26 cellular contexts compared by ENCODE assay signal in genomic region chr16:1433263-1433560, GRCh38. TPM values are rescaled to one million over a fixed set of nuclear protein-coding genes. Genes with fewer than 3 reads are reported as not detected.
DNase-seq lines count a peak whose midpoint lies in the region; FAIRE-seq and TF ChIP-seq lines count a peak whose summit lies in the region.
"Had no signal": no experiment of that assay in that cellular context is flagged by ENCODE, and none has a peak within 500 bp of the region (broad histone marks: within the 10 kb centered on the region; RNA-seq: fewer than 3 reads in every experiment).

No MANE protein-coding gene starts in this region.

- no peak for TF ChIP-seq POLR2A in H1 (IDR thresholded peaks at IDR 0.05; ENCODE audit: control extremely low read depth in 1 of 2, low read depth in 2 of 2, low read length in 2 of 2)

- H2AFZ ChIP-seq in H1 (ENCODE audit: low read length) (no peak overlapping the region), neuronal stem cell (ENCODE audit: low read length) (peak overlapping the region; percentile 80)
- H2AFZ ChIP-seq: PC-9 had no signal

- POLR2A ChIA-PET in H1 (lab: Charles Lee; ENCODE audit: partially characterized antibody) = interaction anchor here (1.1 to 2.4 kb wide), 6 partner anchors 10 to 84 kb away, joined by 3 to 10 read pairs (median 3); partner anchors contain the start of genes UNKL and UQCC4

- no peak for TF ChIP-seq RAD21 in H1 (IDR thresholded peaks at IDR 0.05 in 1 of 2, conservative IDR thresholded peaks at IDR 0.05 in 1 of 2; ENCODE audit: low read depth in 2 of 2, low read length in 2 of 2)

- H3K4me1 ChIP-seq in left ventricle myocardium inferior (peaks cover 11% of the 10 kb centered on the region), right atrium auricular region (peaks cover 0 to 6% of the 10 kb centered on the region in 2 donors), H1 (replicated peaks in 1 of 4; ENCODE audit: control insufficient read depth in 3 of 4, insufficient read depth in 4 of 4, low read length in 3 of 4) (no peaks in the 10 kb centered on the region; a peak in 2 of 7 replicates), neuronal stem cell (ENCODE audit: control insufficient read depth in 2 of 2, insufficient read depth in 1 of 2, low read depth in 1 of 2, low read length in 2 of 2) (peaks cover 0 to 26% of the 10 kb centered on the region in 2 donors)
- H3K4me1 ChIP-seq in effector memory CD4-positive, alpha-beta T cell (ENCODE audit: control insufficient read depth, insufficient read depth, low read length, poor library complexity, severe bottlenecking) = no peaks in the 10 kb centered on the region
- H3K4me1 ChIP-seq: SJSA1 had no signal

- H3K27me3 Mint-ChIP-seq in osteocyte (ENCODE audit: unreplicated experiment) = no peaks in the 10 kb centered on the region
- H3K27me3 Mint-ChIP-seq: CD8-positive, alpha-beta memory T cell had no signal

- H3K9ac ChIP-seq in H1 (replicated peaks in 1 of 4; ENCODE audit: extremely low read depth in 1 of 4, low read depth in 3 of 4, low read length in 3 of 4) (no peak overlapping the region), neuronal stem cell (ENCODE audit: low read depth, low read length, poor library complexity) (peak overlapping the region; percentile 70)
- H3K9ac ChIP-seq: KMS-11 had no signal

- H2BK5ac ChIP-seq in H1 (ENCODE audit: low read depth, low read length) = no peak overlapping the region
- peak overlapping the region; percentile 53 for H2BK5ac ChIP-seq in neuronal stem cell (ENCODE audit: low read length)

- H2AK5ac ChIP-seq in H1 (ENCODE audit: low read depth, low read length) = no peak overlapping the region
- H2AK5ac ChIP-seq in neuronal stem cell (ENCODE audit: low read depth, low read length) = peak overlapping the region; percentile 83

- H2BK15ac ChIP-seq in H1 (ENCODE audit: low read length) (no peak overlapping the region), neuronal stem cell (ENCODE audit: low read length) (peak overlapping the region; percentile 26)

- no peak overlapping the region for H4K5ac ChIP-seq in H1 (ENCODE audit: insufficient read length, low read depth, low read length)

- H3K27me3 ChIP-seq in left ventricle myocardium inferior (ENCODE audit: low read depth) = no peaks in the 10 kb centered on the region
- H3K27me3 ChIP-seq in right atrium auricular region = no peaks in the 10 kb centered on the region
- no peaks in the 10 kb centered on the region for H3K27me3 ChIP-seq in H1 (replicated peaks in 1 of 4; ENCODE audit: control insufficient read depth in 3 of 4, extremely low read depth in 1 of 4, insufficient read depth in 3 of 4, low read length in 3 of 4)
- no peaks in the 10 kb centered on the region for H3K27me3 ChIP-seq in neuronal stem cell (ENCODE audit: control insufficient read depth in 3 of 3, insufficient read depth in 3 of 3, low read depth in 1 of 3, low read length in 3 of 3)
- H3K27me3 ChIP-seq in effector memory CD4-positive, alpha-beta T cell (replicated peaks; ENCODE audit: control insufficient read depth, insufficient read depth, low read length, poor library complexity, severe bottlenecking) = no peaks in the 10 kb centered on the region

- no peak for FAIRE-seq in H1 (lab: Jason Lieb, UNC)
- FAIRE-seq: A204.1, GM19239 had no signal

- peak overlapping the region; percentile 75 for H3K27ac ChIP-seq in left ventricle myocardium inferior (replicated peaks)
- H3K27ac ChIP-seq in right atrium auricular region = no peak overlapping the region
- no peak overlapping the region for H3K27ac ChIP-seq in H1 (ENCODE audit: low read depth, low read length)
- H3K27ac ChIP-seq in neuronal stem cell (replicated peaks; ENCODE audit: low read length) = no peak overlapping the region
- H3K27ac ChIP-seq in effector memory CD4-positive, alpha-beta T cell (ENCODE audit: insufficient read depth, low read length, poor library complexity, severe bottlenecking) = no peak overlapping the region
- H3K27ac ChIP-seq: C4-2B, KMS-11, PC-9, SJSA1 had no signal

- no peak overlapping the region for H3K14ac ChIP-seq in H1 (ENCODE audit: insufficient read length)
- H3K14ac ChIP-seq in neuronal stem cell (ENCODE audit: low read length) = no peak overlapping the region

- TF ChIP-seq CTCF in left ventricle myocardium inferior (IDR thresholded peaks at IDR 0.05; ENCODE audit: borderline replicate concordance) = no peak
- no peak for TF ChIP-seq CTCF in right atrium auricular region (IDR thresholded peaks at IDR 0.05)
- TF ChIP-seq CTCF in H1 (IDR thresholded peaks at IDR 0.05; ENCODE audit: control extremely low read depth in 1 of 3, insufficient read depth in 1 of 3, low read depth in 1 of 3, low read length in 3 of 3) = no peak
- no peak for TF ChIP-seq CTCF in osteocyte (IDR thresholded peaks at IDR 0.05)

- H3K4me1 Mint-ChIP-seq in osteocyte (ENCODE audit: unreplicated experiment) = no peaks in the 10 kb centered on the region

- no peaks in the 10 kb centered on the region for H3K36me3 Mint-ChIP-seq in osteocyte (ENCODE audit: unreplicated experiment)
- H3K36me3 Mint-ChIP-seq: CD8-positive, alpha-beta memory T cell had no signal

- no peaks in the 10 kb centered on the region for H3K23me2 ChIP-seq in H1 (ENCODE audit: low read depth, low read length)

- H3K9me3 Mint-ChIP-seq in osteocyte (ENCODE audit: unreplicated experiment) = no peaks in the 10 kb centered on the region
- H3K9me3 Mint-ChIP-seq: CD8-positive, alpha-beta memory T cell had no signal

- H4K8ac ChIP-seq in H1 (ENCODE audit: extremely low read depth, insufficient read depth, low read length) = peak overlapping the region; percentile 68
- H4K8ac ChIP-seq in neuronal stem cell (ENCODE audit: low read depth, low read length) = peak overlapping the region; percentile 65

- H3K36me3 ChIP-seq in left ventricle myocardium inferior (no peaks in the 10 kb centered on the region), right atrium auricular region (no peaks in the 10 kb centered on the region), H1 (ENCODE audit: control insufficient read depth in 2 of 4, insufficient read depth in 4 of 4, low read length in 3 of 4) (no peaks in the 10 kb centered on the region), neuronal stem cell (replicated peaks in 1 of 2; ENCODE audit: control insufficient read depth in 2 of 2, insufficient read depth in 2 of 2, low read length in 2 of 2) (no peaks in the 10 kb centered on the region)
- no peaks in the 10 kb centered on the region for H3K36me3 ChIP-seq in effector memory CD4-positive, alpha-beta T cell (ENCODE audit: control insufficient read depth, insufficient read depth, low read length)
- H3K36me3 ChIP-seq: SJSA1 had no signal

- H4K20me1 ChIP-seq in H1 (replicated peaks in 1 of 2; ENCODE audit: control insufficient read depth in 1 of 2, insufficient read depth in 2 of 2, low read length in 2 of 2) = no peaks in the 10 kb centered on the region

- no peak overlapping the region for H2BK20ac ChIP-seq in H1 (ENCODE audit: low read length)

- H3K23ac ChIP-seq in H1 (ENCODE audit: insufficient read length) = no peak overlapping the region
- H3K23ac ChIP-seq in neuronal stem cell (ENCODE audit: low read depth, low read length, poor library complexity) = peak overlapping the region; percentile 20

- H2BK12ac ChIP-seq in H1 (ENCODE audit: low read depth, low read length) (no peak overlapping the region), neuronal stem cell (ENCODE audit: low read length) (peak overlapping the region; percentile 41)

- no peak overlapping the region for H3K27ac Mint-ChIP-seq in osteocyte (ENCODE audit: unreplicated experiment)
- H3K27ac Mint-ChIP-seq: CD8-positive, alpha-beta memory T cell had no signal

- H3K79me2 ChIP-seq in H1 (ENCODE audit: control insufficient read depth in 1 of 2, insufficient read depth in 2 of 2, low read length in 2 of 2) = no peaks in the 10 kb centered on the region

- CTCF ChIA-PET in H1 (lab: Charles Lee; ENCODE audit: partially characterized antibody) = interaction anchor here (0.6 to 1.7 kb wide), 6 partner anchors 8 to 111 kb away, joined by 3 to 8 read pairs (median 3); no protein-coding TSS in a partner anchor

- H3K79me1 ChIP-seq in H1 (ENCODE audit: low read depth, low read length) (no peaks in the 10 kb centered on the region), neuronal stem cell (ENCODE audit: low read depth, low read length) (peaks cover 3% of the 10 kb centered on the region)

- no peak overlapping the region for H2BK120ac ChIP-seq in H1 (replicated peaks; ENCODE audit: low read depth, low read length)
- no peak overlapping the region for H2BK120ac ChIP-seq in neuronal stem cell (ENCODE audit: low read depth, low read length)

- no peak overlapping the region for H3K18ac ChIP-seq in H1 (ENCODE audit: extremely low read depth, low read length)
- peak overlapping the region; percentile 28 for H3K18ac ChIP-seq in neuronal stem cell (ENCODE audit: low read length)

- H3K4me2 ChIP-seq in H1 (ENCODE audit: insufficient read depth in 1 of 2, low read depth in 2 of 2, low read length in 2 of 2) (no peak overlapping the region), neuronal stem cell (ENCODE audit: insufficient read depth, low read length, poor library complexity, severe bottlenecking) (no peak overlapping the region)
- H3K4me2 ChIP-seq: KMS-11, PC-9 had no signal

- H3K56ac ChIP-seq in H1 (replicated peaks; ENCODE audit: insufficient read length, low read depth, low read length) = peak overlapping the region; percentile 30

- H3K4me3 Mint-ChIP-seq in osteocyte (ENCODE audit: unreplicated experiment) = no peak overlapping the region

- intact Hi-C loops in left ventricle myocardium inferior (cut with micrococcal nuclease) = no loop called here

- H3K9me3 ChIP-seq in left ventricle myocardium inferior (replicated peaks) (no peaks in the 10 kb centered on the region), right atrium auricular region (no peaks in the 10 kb centered on the region), H1 (ENCODE audit: insufficient read depth in 2 of 2, low read depth in 1 of 2, low read length in 1 of 2) (no peaks in the 10 kb centered on the region), neuronal stem cell (replicated peaks in 1 of 2; ENCODE audit: control insufficient read depth in 2 of 2, insufficient read depth in 1 of 2, low read depth in 1 of 2, low read length in 2 of 2) (no peaks in the 10 kb centered on the region)
- H3K9me3 ChIP-seq in effector memory CD4-positive, alpha-beta T cell (ENCODE audit: control insufficient read depth, low read length) = no peaks in the 10 kb centered on the region
- H3K9me3 ChIP-seq: SJSA1 had no signal

- H4K91ac ChIP-seq in H1 (replicated peaks; ENCODE audit: insufficient read length, low read length) (no peak overlapping the region), neuronal stem cell (ENCODE audit: low read depth, low read length, poor library complexity) (no peak overlapping the region)

- H3K4me3 ChIP-seq in left ventricle myocardium inferior (peak overlapping the region; percentile 62), right atrium auricular region (peak overlapping the region in 1 of 2 donors; percentile 40), H1 (ENCODE audit: extremely low read depth in 1 of 4, insufficient read depth in 2 of 4, low read depth in 3 of 4, low read length in 4 of 4) (no peak overlapping the region), neuronal stem cell (ENCODE audit: low read length in 2 of 2) (no peak overlapping the region)
- H3K4me3 ChIP-seq in effector memory CD4-positive, alpha-beta T cell (ENCODE audit: insufficient read depth, low read depth, low read length, poor library complexity, severe bottlenecking) = no peak overlapping the region
- H3K4me3 ChIP-seq: PC-9, SJSA1 had no signal

- no peak for TF ChIP-seq EP300 in H1 (IDR thresholded peaks at IDR 0.05; ENCODE audit: borderline replicate concordance in 1 of 2, low read depth in 2 of 2, low read length in 2 of 2)

- DNase-seq in left ventricle myocardium inferior = no peak
- DNase-seq in right atrium auricular region (ENCODE audit: low spot score) = no peak
- no peak for DNase-seq in H1 (ENCODE audit: low read depth in 1 of 2, low spot score in 2 of 2)
- no peak for DNase-seq in neuronal stem cell (ENCODE audit: low spot score)
- DNase-seq in osteocyte (ENCODE audit: extremely low spot score, unreplicated experiment) = no peak
- no peak for DNase-seq in amniotic stem cell (lab: John Stamatoyannopoulos, UW)
- no peak for DNase-seq in effector memory CD4-positive, alpha-beta T cell
- DNase-seq: DMS 273 treated with DMSO at 0.1 percent for 48 hours, DND-41, IMR-90, MM.1S, NCI-H1694, NCI-H2029 treated with DMSO at 0.1 percent for 48 hours, NCI-H2227 treated with DMSO at 0.1 percent for 48 hours, NCI-H526 treated with DMSO at 0.1 percent for 48 hours, PC-9 had no signal

- WGBS in H1 (ENCODE audit: extremely low coverage in 1 of 2, insufficient coverage in 1 of 2, insufficient read length in 1 of 2, insufficient replicate concordance in 2 of 2, low coverage in 1 of 2, low lambda C conversion rate in 2 of 2, missing lambda C conversion rate in 1 of 2), 2 experiments = 92% methylated on average over 12 of the region's 14 CpGs; no CpG with 5 or more reads in 1 of the 2 experiments
- WGBS in neuronal stem cell (ENCODE audit: extremely low coverage in 2 of 2, insufficient read length in 2 of 2, insufficient replicate concordance in 1 of 2), 2 donors = no CpG with 5 or more reads among the region's 14 CpGs

- H3K4ac ChIP-seq in H1 (replicated peaks; ENCODE audit: insufficient read length, low read depth, low read length) (no peak overlapping the region), neuronal stem cell (ENCODE audit: low read length) (no peak overlapping the region)

RNA-seq across cellular contexts. Expression of gene PERCC1, which starts 2.3 kb away (rescaled TPM):
- total RNA-seq in left ventricle myocardium inferior = not detected
- total RNA-seq in right atrium auricular region = not detected
- total RNA-seq in H1 (2021; fragmentation: NEBNext Ultra II Directional; extraction: Animal tissue kit (Norgen Biotek cat#: 25700)) = not detected in 2 replicates
- not detected in 2 replicates for polyA plus RNA-seq in H1 (2011; rRNA removed)
- not detected for polyA plus RNA-seq in H1 (2011; cell fraction: cytosol; rRNA removed)
- polyA plus RNA-seq in H1 (2011; cell fraction: nucleus; rRNA removed) = not detected
- polyA plus RNA-seq in H1 (2012, experiment 1 of 2) = not detected in 4 replicates
- not detected for polyA plus RNA-seq in H1 (2012, experiment 2 of 2)
- not detected for polyA plus RNA-seq in H1 (2013, experiment 1 of 2)
- polyA plus RNA-seq in H1 (2013, experiment 2 of 2) = not detected
- not detected in 2 replicates for polyA minus RNA-seq in H1 (2011; rRNA and poly(A)+ RNA removed)
- not detected for polyA minus RNA-seq in H1 (2011; cell fraction: cytosol; rRNA and poly(A)+ RNA removed)
- polyA minus RNA-seq in H1 (2011; cell fraction: nucleus; rRNA and poly(A)+ RNA removed) = not detected
- not detected for polyA plus RNA-seq in neuronal stem cell (2013, experiment 1 of 2)
- not detected for polyA plus RNA-seq in neuronal stem cell (2013, experiment 2 of 2)
- total RNA-seq in osteocyte = not detected in 2 replicates
- total RNA-seq: H4, IMR-90, NCI-H460, PC-9, RPMI7951, SJSA1 had no signal
- polyA plus RNA-seq: AG04450; CD8-positive, alpha-beta memory T cell; IMR-90 had no signal

RNA-seq across cellular contexts. Expression of gene CCDC154, which starts 11.1 kb away (rescaled TPM):
- total RNA-seq in left ventricle myocardium inferior (1.3 TPM), right atrium auricular region (not detected), osteocyte (1.0 and 2.5 TPM in 2 replicates)
- total RNA-seq in H1 (2021; fragmentation: NEBNext Ultra II Directional; extraction: Animal tissue kit (Norgen Biotek cat#: 25700)) = 0.88 and 1.3 TPM in 2 replicates
- polyA plus RNA-seq in H1 (2011; rRNA removed) = 0.15 and 0.58 TPM in 2 replicates
- 0.56 TPM for polyA plus RNA-seq in H1 (2011; cell fraction: cytosol; rRNA removed)
- polyA plus RNA-seq in H1 (2011; cell fraction: nucleus; rRNA removed) = 2.4 TPM
- polyA plus RNA-seq in H1 (2012, experiment 1 of 2) = 0.43 to 1.3 TPM (median 0.79 TPM) in 4 replicates
- 0.05 TPM for polyA plus RNA-seq in H1 (2012, experiment 2 of 2)
- 0.16 TPM for polyA plus RNA-seq in H1 (2013, experiment 1 of 2)
- polyA plus RNA-seq in H1 (2013, experiment 2 of 2) = 0.13 TPM
- polyA minus RNA-seq in H1 (2011; rRNA and poly(A)+ RNA removed) = not detected in 2 replicates
- polyA minus RNA-seq in H1 (2011; cell fraction: cytosol; rRNA and poly(A)+ RNA removed) = not detected
- polyA minus RNA-seq in H1 (2011; cell fraction: nucleus; rRNA and poly(A)+ RNA removed) = not detected
- 0.86 TPM for polyA plus RNA-seq in neuronal stem cell (2013, experiment 1 of 2)
- 1.2 TPM for polyA plus RNA-seq in neuronal stem cell (2013, experiment 2 of 2)
- total RNA-seq: H4, IMR-90, RPMI7951, SJSA1 had no signal
- polyA plus RNA-seq: CD8-positive, alpha-beta memory T cell had no signal

RNA-seq across cellular contexts. Expression of gene UQCC4, which starts 12.7 kb away (rescaled TPM):
- total RNA-seq in left ventricle myocardium inferior (13.6 TPM), right atrium auricular region (10 to 100 TPM; 13.4 to 19.7 TPM), osteocyte (9.7 and 10.1 TPM in 2 replicates)
- 13.4 and 14.9 TPM in 2 replicates for total RNA-seq in H1 (2021; fragmentation: NEBNext Ultra II Directional; extraction: Animal tissue kit (Norgen Biotek cat#: 25700))
- polyA plus RNA-seq in H1 (2011; rRNA removed) = 33.8 and 35.0 TPM in 2 replicates
- 31.5 TPM for polyA plus RNA-seq in H1 (2011; cell fraction: cytosol; rRNA removed)
- polyA plus RNA-seq in H1 (2011; cell fraction: nucleus; rRNA removed) = 22.3 TPM
- polyA plus RNA-seq in H1 (2012, experiment 1 of 2) = 15.3 to 20.8 TPM (median 19.9 TPM) in 4 replicates
- 16.5 TPM for polyA plus RNA-seq in H1 (2012, experiment 2 of 2)
- polyA plus RNA-seq in H1 (2013, experiment 1 of 2) = 18.8 TPM
- 20.4 TPM for polyA plus RNA-seq in H1 (2013, experiment 2 of 2)
- polyA minus RNA-seq in H1 (2011; rRNA and poly(A)+ RNA removed) = 7.0 and 7.6 TPM in 2 replicates
- polyA minus RNA-seq in H1 (2011; cell fraction: cytosol; rRNA and poly(A)+ RNA removed) = 8.1 TPM
- 13.3 TPM for polyA minus RNA-seq in H1 (2011; cell fraction: nucleus; rRNA and poly(A)+ RNA removed)
- polyA plus RNA-seq in neuronal stem cell (2013, experiment 1 of 2) = 15.5 TPM
- 14.7 TPM for polyA plus RNA-seq in neuronal stem cell (2013, experiment 2 of 2)

RNA-seq across cellular contexts. Expression of gene UNKL, which starts 18.7 kb away (rescaled TPM):
- total RNA-seq in left ventricle myocardium inferior (13.4 TPM), right atrium auricular region (10 to 100 TPM; 11.0 to 17.6 TPM), osteocyte (28.4 and 34.4 TPM in 2 replicates)
- total RNA-seq in H1 (2021; fragmentation: NEBNext Ultra II Directional; extraction: Animal tissue kit (Norgen Biotek cat#: 25700)) = 31.8 and 32.1 TPM in 2 replicates
- 25.1 and 32.0 TPM in 2 replicates for polyA plus RNA-seq in H1 (2011; rRNA removed)
- 32.1 TPM for polyA plus RNA-seq in H1 (2011; cell fraction: cytosol; rRNA removed)
- polyA plus RNA-seq in H1 (2011; cell fraction: nucleus; rRNA removed) = 126 TPM
- polyA plus RNA-seq in H1 (2012, experiment 1 of 2) = 11.6 to 23.0 TPM (median 17.3 TPM) in 4 replicates
- polyA plus RNA-seq in H1 (2012, experiment 2 of 2) = 8.4 TPM
- 15.8 TPM for polyA plus RNA-seq in H1 (2013, experiment 1 of 2)
- 13.7 TPM for polyA plus RNA-seq in H1 (2013, experiment 2 of 2)
- 7.3 and 13.6 TPM in 2 replicates for polyA minus RNA-seq in H1 (2011; rRNA and poly(A)+ RNA removed)
- 30.1 TPM for polyA minus RNA-seq in H1 (2011; cell fraction: cytosol; rRNA and poly(A)+ RNA removed)
- 31.8 TPM for polyA minus RNA-seq in H1 (2011; cell fraction: nucleus; rRNA and poly(A)+ RNA removed)
- polyA plus RNA-seq in neuronal stem cell (2013, experiment 1 of 2) = 14.1 TPM
- polyA plus RNA-seq in neuronal stem cell (2013, experiment 2 of 2) = 14.2 TPM

RNA-seq across cellular contexts. Expression of gene CLCN7, which starts 41.6 kb away (rescaled TPM):
- total RNA-seq in left ventricle myocardium inferior (45.3 TPM), right atrium auricular region (10 to 100 TPM; 19.4 to 31.7 TPM), osteocyte (177 and 179 TPM in 2 replicates)
- 76.5 and 81.5 TPM in 2 replicates for total RNA-seq in H1 (2021; fragmentation: NEBNext Ultra II Directional; extraction: Animal tissue kit (Norgen Biotek cat#: 25700))
- 38.6 and 79.6 TPM in 2 replicates for polyA plus RNA-seq in H1 (2011; rRNA removed)
- 41.1 TPM for polyA plus RNA-seq in H1 (2011; cell fraction: cytosol; rRNA removed)
- polyA plus RNA-seq in H1 (2011; cell fraction: nucleus; rRNA removed) = 372 TPM
- 64.4 to 95.0 TPM (median 79.5 TPM) in 4 replicates for polyA plus RNA-seq in H1 (2012, experiment 1 of 2)
- 57.4 TPM for polyA plus RNA-seq in H1 (2012, experiment 2 of 2)
- polyA plus RNA-seq in H1 (2013, experiment 1 of 2) = 61.1 TPM
- polyA plus RNA-seq in H1 (2013, experiment 2 of 2) = 57.1 TPM
- polyA minus RNA-seq in H1 (2011; rRNA and poly(A)+ RNA removed) = 30.3 and 38.3 TPM in 2 replicates
- 33.2 TPM for polyA minus RNA-seq in H1 (2011; cell fraction: cytosol; rRNA and poly(A)+ RNA removed)
- 76.7 TPM for polyA minus RNA-seq in H1 (2011; cell fraction: nucleus; rRNA and poly(A)+ RNA removed)
- polyA plus RNA-seq in neuronal stem cell (2013, experiment 1 of 2) = 32.7 TPM
- polyA plus RNA-seq in neuronal stem cell (2013, experiment 2 of 2) = 28.0 TPM
